Comparison of ENCODE assay signal across 15 cellular contexts in genomic region chr2:45274190-45274926, GRCh38.
DNase-seq lines count a peak whose midpoint lies in the region; ATAC-seq and TF ChIP-seq lines count a peak whose summit lies in the region.
"Had no signal": no experiment of that assay in that cellular context is flagged by ENCODE, and none has a peak within 500 bp of the region (broad histone marks: within the 10 kb centered on the region; RNA-seq: fewer than 3 reads in every experiment).

No MANE protein-coding gene starts in this region.

- intact Hi-C loops in cardiac septum (cut with DNase I) = no loop called here

- no peaks in the 10 kb centered on the region for H3K9me3 Mint-ChIP-seq in chondrocyte (ENCODE audit: low read depth)

- peak; percentile 76 for DNase-seq in G401 (ENCODE audit: low spot score)
- peak; percentile 53 for DNase-seq in NCI-H2171 treated with DMSO at 0.1 percent for 48 hours (lab: John Stamatoyannopoulos, UW)
- no peak for DNase-seq in chondrocyte (ENCODE audit: low spot score)
- peak; percentile 9 for DNase-seq in pons (ENCODE audit: low spot score)
- no peak for DNase-seq in AG20443 (ENCODE audit: low spot score)
- DNase-seq in SKM-1 (lab: John Stamatoyannopoulos, UW; ENCODE audit: unreplicated experiment) = no peak
- DNase-seq in cardiac septum (ENCODE audit: low spot score) = no peak
- DNase-seq: activated CD4-positive, alpha-beta T cell treated with anti-CD3 and anti-CD28 coated beads for 36 hours; activated gamma-delta T cell treated with Interleukin-2 at 50 U/mL for 16 hours; central memory CD4-positive, alpha-beta T cell; GOT3; kidney; stimulated activated naive CD4-positive, alpha-beta T cell had no signal

- TF ChIP-seq CTCF in chondrocyte (IDR thresholded peaks at IDR 0.05) = no peak

- no peak overlapping the region for H3K4me3 Mint-ChIP-seq in chondrocyte (ENCODE audit: unreplicated experiment)
- H3K4me3 Mint-ChIP-seq: activated CD4-positive, alpha-beta T cell treated with anti-CD3 and anti-CD28 coated beads for 36 hours had no signal

- in situ Hi-C loops in G401 (cut with HindIII; ENCODE audit: low sequenced_read_pairs) = no loop called here

- ATAC-seq in HG02678 (IDR thresholded peaks at IDR 0.05; ENCODE audit: unreplicated experiment) = no peak
- ATAC-seq: activated CD4-positive, alpha-beta T cell treated with anti-CD3 and anti-CD28 coated beads for 36 hours; K562 had no signal

- H3K4me1 Mint-ChIP-seq in chondrocyte (ENCODE audit: low read depth) = peaks cover 73% of the 10 kb centered on the region
- H3K4me1 Mint-ChIP-seq: activated CD4-positive, alpha-beta T cell treated with anti-CD3 and anti-CD28 coated beads for 36 hours had no signal

- H3K27ac Mint-ChIP-seq in chondrocyte (ENCODE audit: unreplicated experiment) = peak overlapping the region; percentile 22
- H3K27ac Mint-ChIP-seq: activated CD4-positive, alpha-beta T cell treated with anti-CD3 and anti-CD28 coated beads for 36 hours had no signal

- no peaks in the 10 kb centered on the region for H3K36me3 Mint-ChIP-seq in chondrocyte (ENCODE audit: low read depth)

- H3K27me3 Mint-ChIP-seq in chondrocyte (ENCODE audit: low read depth) = no peaks in the 10 kb centered on the region

Comparison
In these comparisons a context has a peak if more than half of its experiments do, and no peak if none do; other contexts are left out.
1. DNase-seq: peak in G401 (single experiment), NCI-H2171 treated with DMSO at 0.1 percent for 48 hours (single experiment) and pons (single experiment); none in chondrocyte (single experiment), AG20443 (single experiment), SKM-1 (single experiment) and cardiac septum (single experiment).